ENCODE assay signal across 9 cellular contexts in the genomic region with DNA sequence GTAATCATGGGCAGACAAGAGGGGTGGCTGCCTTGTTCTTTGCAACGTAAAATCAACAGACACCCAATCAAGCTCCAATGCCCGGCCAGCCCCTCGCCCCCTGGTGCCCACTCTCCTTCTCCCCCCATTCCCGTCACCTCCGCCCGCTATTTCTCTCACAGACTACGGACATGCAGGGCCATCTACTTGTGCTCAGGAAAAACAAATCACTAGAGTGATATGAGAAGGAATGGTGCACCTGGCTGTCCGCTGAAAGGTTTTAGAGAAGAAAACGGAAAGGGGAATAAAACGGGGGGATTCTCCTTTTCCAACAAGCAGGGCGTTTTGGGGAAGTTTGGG. TPM values are rescaled to one million over a fixed set of nuclear protein-coding genes. Genes with fewer than 3 reads are reported as not detected.
A peak's percentile ranks its signal among the peaks of the same experiment; 100 is the strongest.
DNase-seq lines count a peak whose midpoint lies in the region; ATAC-seq and TF ChIP-seq lines count a peak whose summit lies in the region.
"Had no signal": no experiment of that assay in that cellular context is flagged by ENCODE, and none has a peak within 500 bp of the region (broad histone marks: within the 10 kb centered on the region; RNA-seq: fewer than 3 reads in every experiment).

No MANE protein-coding gene starts in this region.

- no peak for TF ChIP-seq POLR2A in HCT116 (IDR thresholded peaks at IDR 0.05; ENCODE audit: borderline replicate concordance, extremely low read depth, insufficient read depth, insufficient read length)

- no peak for ATAC-seq in HCT116
- no peak for ATAC-seq in HG02981 (IDR thresholded peaks at IDR 0.05; ENCODE audit: unreplicated experiment)
- ATAC-seq in HG02588 (IDR thresholded peaks at IDR 0.05; ENCODE audit: unreplicated experiment), result no peak

- H3K79me2 ChIP-seq in HCT116 (ENCODE audit: insufficient read depth, low read length), result no peaks in the 10 kb centered on the region

- H3K27ac ChIP-seq in 22Rv1, result peak overlapping the region; percentile 90
- no peak overlapping the region for H3K27ac ChIP-seq in HCT116 (ENCODE audit: low read depth, low read length)
- H3K27ac ChIP-seq in brain microvascular endothelial cell, result no peak overlapping the region
- H3K27ac ChIP-seq in mesodermal cell (ENCODE audit: low read depth, low read length, severe bottlenecking), result no peak overlapping the region
- H3K27ac ChIP-seq: neutrophil had no signal

- CTCF ChIA-PET in HCT116 (lab: Charles Lee), result no interaction called here

- POLR2A ChIA-PET in HCT116 (lab: Charles Lee), result no interaction called here

- TF ChIP-seq CTCF in 22Rv1 (IDR thresholded peaks at IDR 0.05), result 0 out of 2 replicates have a peak, but pooled peaks have one; percentile 10
- TF ChIP-seq CTCF in HCT116 (IDR thresholded peaks at IDR 0.05 in 2 of 3, conservative IDR thresholded peaks at IDR 0.05 in 1 of 3; ENCODE audit: borderline replicate concordance in 1 of 3, insufficient read depth in 1 of 3, low read depth in 2 of 3, low read length in 2 of 3), result no peak
- no peak for TF ChIP-seq CTCF in brain microvascular endothelial cell (IDR thresholded peaks at IDR 0.05; ENCODE audit: low read depth, low read length, missing control alignments)

- no peaks in the 10 kb centered on the region for H4K20me1 ChIP-seq in HCT116 (ENCODE audit: insufficient read depth)

- no peaks in the 10 kb centered on the region for H3K9me3 ChIP-seq in HCT116 (ENCODE audit: control insufficient read depth in 1 of 2, insufficient read depth in 1 of 2, low read depth in 1 of 2, low read length in 2 of 2)
- no peaks in the 10 kb centered on the region for H3K9me3 ChIP-seq in mesodermal cell (ENCODE audit: control insufficient read depth, low read length)
- H3K9me3 ChIP-seq: neutrophil had no signal

- H3K27me3 ChIP-seq in HCT116 (ENCODE audit: insufficient read depth, low read length), result peaks cover 59% of the 10 kb centered on the region
- peaks cover 36% of the 10 kb centered on the region for H3K27me3 ChIP-seq in brain microvascular endothelial cell (replicated peaks)

- H3K4me1 ChIP-seq in HCT116 (ENCODE audit: control insufficient read depth in 1 of 2, insufficient read depth in 2 of 2, low read length in 2 of 2) (peaks cover 0 to 9% of the 10 kb centered on the region in 2 experiments; a peak in 1 of 4 replicates), mesodermal cell (ENCODE audit: control insufficient read depth, insufficient read depth, low read length, poor library complexity, severe bottlenecking) (no peaks in the 10 kb centered on the region)

- H3K9ac ChIP-seq in HCT116 (ENCODE audit: low read length), result no peak overlapping the region

- no TSS peak for BruUV-seq in HCT116 (replicated peaks; lab: Mats Ljungman, UMichigan)

- RAD21 ChIA-PET in HCT116 (lab: Charles Lee; ENCODE audit: low non-redundant PET in 1 of 2, low total read pairs in 2 of 2, uncharacterized antibody in 2 of 2, unreplicated experiment in 2 of 2), result no interaction called here

- WGBS in mesodermal cell (ENCODE audit: insufficient coverage in 2 of 2), 2 experiments, result 2% methylated on average over 4 to 9 of the region's 11 CpGs

- intact Hi-C loops in HCT116 (cut with micrococcal nuclease), result loop anchor here (5.0 kb wide), 1 partner anchor 145 kb away; no protein-coding TSS in a partner anchor

- no peak overlapping the region for H2AFZ ChIP-seq in HCT116 (ENCODE audit: low read depth, low read length, poor library complexity, severe bottlenecking)

- in situ Hi-C loops in brain microvascular endothelial cell (cut with HindIII; ENCODE audit: low pct_ligation_motif_present, low sequenced_read_pairs), result no loop called here

- TF ChIP-seq RAD21 in HCT116 (IDR thresholded peaks at IDR 0.05; ENCODE audit: low read depth), result no peak

- peak overlapping the region in 1 of 2 experiments; percentile 66; a peak in 2 of 4 replicates for H3K4me3 ChIP-seq in HCT116 (replicated peaks in 1 of 2; ENCODE audit: low read depth in 1 of 2, low read length in 2 of 2)
- H3K4me3 ChIP-seq in brain microvascular endothelial cell (ENCODE audit: low read depth, low read length), result peak overlapping the region; percentile 64
- H3K4me3 ChIP-seq in mesodermal cell (ENCODE audit: extremely low read depth, insufficient read depth, low read length, poor library complexity, severe bottlenecking), result peak overlapping the region; percentile 71

- DNase-seq in HCT116 (ENCODE audit: low read depth, low spot score) (no peak), brain microvascular endothelial cell (no peak), AML-193 (lab: John Stamatoyannopoulos, UW) (no peak)
- no peak for DNase-seq in stimulated activated CD4-positive, alpha-beta T cell treated with anti-CD3 and anti-CD28 coated beads, Interleukin-1b, Interleukin-23, amount 100 ng/mL, for 48 hours

- H3K36me3 ChIP-seq in HCT116 (ENCODE audit: control insufficient read depth in 1 of 2, insufficient read depth in 2 of 2, low read length in 2 of 2), result no peaks in the 10 kb centered on the region
- H3K36me3 ChIP-seq in brain microvascular endothelial cell (replicated peaks), result no peaks in the 10 kb centered on the region
- H3K36me3 ChIP-seq in mesodermal cell (ENCODE audit: control insufficient read depth, insufficient read depth, low read length), result no peaks in the 10 kb centered on the region
- H3K36me3 ChIP-seq: neutrophil had no signal

- no peaks in the 10 kb centered on the region for H3K9me2 ChIP-seq in HCT116 (ENCODE audit: insufficient read depth)

- H3K4me2 ChIP-seq in HCT116 (ENCODE audit: low read length), result peak overlapping the region; percentile 95

TF ChIP-seq in HCT116, 20 proteins besides CTCF, POLR2A, EP300 and RAD21:
- TF ChIP-seq, protein P1, sequence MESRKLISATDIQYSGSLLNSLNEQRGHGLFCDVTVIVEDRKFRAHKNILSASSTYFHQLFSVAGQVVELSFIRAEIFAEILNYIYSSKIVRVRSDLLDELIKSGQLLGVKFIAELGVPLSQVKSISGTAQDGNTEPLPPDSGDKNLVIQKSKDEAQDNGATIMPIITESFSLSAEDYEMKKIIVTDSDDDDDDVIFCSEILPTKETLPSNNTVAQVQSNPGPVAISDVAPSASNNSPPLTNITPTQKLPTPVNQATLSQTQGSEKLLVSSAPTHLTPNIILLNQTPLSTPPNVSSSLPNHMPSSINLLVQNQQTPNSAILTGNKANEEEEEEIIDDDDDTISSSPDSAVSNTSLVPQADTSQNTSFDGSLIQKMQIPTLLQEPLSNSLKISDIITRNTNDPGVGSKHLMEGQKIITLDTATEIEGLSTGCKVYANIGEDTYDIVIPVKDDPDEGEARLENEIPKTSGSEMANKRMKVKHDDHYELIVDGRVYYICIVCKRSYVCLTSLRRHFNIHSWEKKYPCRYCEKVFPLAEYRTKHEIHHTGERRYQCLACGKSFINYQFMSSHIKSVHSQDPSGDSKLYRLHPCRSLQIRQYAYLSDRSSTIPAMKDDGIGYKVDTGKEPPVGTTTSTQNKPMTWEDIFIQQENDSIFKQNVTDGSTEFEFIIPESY (IDR thresholded peaks at IDR 0.05; ENCODE audit: extremely low read depth, insufficient replicate concordance, low read length), result no peak
- no peak for TF ChIP-seq JUND (IDR thresholded peaks at IDR 0.05)
- no peak for TF ChIP-seq ELF1 (IDR thresholded peaks at IDR 0.05; ENCODE audit: borderline replicate concordance, low read depth)
- TF ChIP-seq FOSL1 (IDR thresholded peaks at IDR 0.05; ENCODE audit: low read depth), result no peak
- TF ChIP-seq MAX (IDR thresholded peaks at IDR 0.05), result no peak
- no peak for TF ChIP-seq ZNF274 (IDR thresholded peaks at IDR 0.05; ENCODE audit: low read depth, low read length)

RNA-seq across cellular contexts. Expression of gene GRM8, which starts 0.4 kb away (rescaled TPM):
- total RNA-seq in HCT116 (2021; ENCODE audit: unreplicated experiment), result 0.05 TPM
- 0.03 TPM in 1 of 2 replicates, not detected in the other for polyA plus RNA-seq in HCT116 (2012)
- polyA plus RNA-seq in mesodermal cell (2013, experiment 1 of 2), result 5.5 TPM
- 5.7 TPM for polyA plus RNA-seq in mesodermal cell (2013, experiment 2 of 2)
